In genomic region chr17:8223356-8224063, GRCh38 we compare ENCODE assay signal across 8 cellular contexts. TPM values are rescaled to one million over a fixed set of nuclear protein-coding genes. Genes with fewer than 3 reads are reported as not detected.
DNase-seq lines count a peak whose midpoint lies in the region; ATAC-seq and TF ChIP-seq lines count a peak whose summit lies in the region.

No MANE protein-coding gene starts in this region.

- H3K4me1 ChIP-seq in HUES48 (ENCODE audit: control insufficient read depth, insufficient read depth, low read length) (peaks cover 11% of the 10 kb centered on the region; the same call in 1 of the 2 replicates), prostate gland (replicated peaks) (peaks cover 9% of the 10 kb centered on the region)

- 5% methylated on average over 23 of the region's 27 CpGs for WGBS in prostate gland

- H3K9me3 Mint-ChIP-seq in activated naive CD8-positive, alpha-beta T cell treated with anti-CD3 and anti-CD28 coated beads, Interleukin-2, amount 10 ng/mL, durations not matched to agents 7 days and 5 days: no peaks in the 10 kb centered on the region

- CTCF ChIA-PET in GM10248 (lab: Yijun Ruan, JAX): interaction anchor here (0.8 to 7.0 kb wide), 14 partner anchors 9 to 160 kb away, joined by 3 to 42 read pairs (median 5); partner anchors contain the start of genes ALOXE3, AURKB, BORCS6 and CTC1

- peak overlapping the region; percentile 91 for H3K4me3 ChIP-seq in HUES48 (ENCODE audit: low read depth, low read length)
- peak overlapping the region; percentile 41 to 55 for H3K4me3 ChIP-seq in prostate gland

- H3K9me3 ChIP-seq in HUES48 (ENCODE audit: control insufficient read depth, insufficient read depth, low read length) (no peaks in the 10 kb centered on the region), prostate gland (no peaks in the 10 kb centered on the region)

- intact Hi-C loops in left ventricle myocardium superior (cut with micrococcal nuclease) (no loop called here), prostate gland (cut with DNase I) (no loop called here)

- ATAC-seq in activated naive CD8-positive, alpha-beta T cell treated with anti-CD3 and anti-CD28 coated beads, Interleukin-2, amount 10 ng/mL, durations not matched to agents 7 days and 5 days (ENCODE audit: low read depth): peak; percentile 16
- ATAC-seq in left ventricle myocardium superior (peak; percentile 8), GM18868 (IDR thresholded peaks at IDR 0.05; ENCODE audit: unreplicated experiment) (no peak)

- H3K4me3 Mint-ChIP-seq in activated naive CD8-positive, alpha-beta T cell treated with anti-CD3 and anti-CD28 coated beads, Interleukin-2, amount 10 ng/mL, durations not matched to agents 7 days and 5 days: peak overlapping the region; percentile 93

- H3K27me3 Mint-ChIP-seq in activated naive CD8-positive, alpha-beta T cell treated with anti-CD3 and anti-CD28 coated beads, Interleukin-2, amount 10 ng/mL, durations not matched to agents 7 days and 5 days: peaks cover 2% of the 10 kb centered on the region

- H3K36me3 Mint-ChIP-seq in activated naive CD8-positive, alpha-beta T cell treated with anti-CD3 and anti-CD28 coated beads, Interleukin-2, amount 10 ng/mL, durations not matched to agents 7 days and 5 days: peaks cover 17% of the 10 kb centered on the region

- TF ChIP-seq CTCF in GM10248 (IDR thresholded peaks at IDR 0.05; ENCODE audit: control extremely low read depth, extremely low read depth, low read depth, missing control alignments) (peak; percentile 44), prostate gland (IDR thresholded peaks at IDR 0.05) (peak in 3 of 4 experiments; percentile 21 to 24 (median 22))

- H3K27me3 ChIP-seq in HUES48 (ENCODE audit: control insufficient read depth, insufficient read depth, low read length) (no peaks in the 10 kb centered on the region), prostate gland (replicated peaks; ENCODE audit: insufficient read depth) (no peaks in the 10 kb centered on the region)

- H3K9ac ChIP-seq in HUES48 (ENCODE audit: low read depth, low read length): peak overlapping the region; percentile 68

- peak overlapping the region; percentile 95 for H3K27ac Mint-ChIP-seq in activated naive CD8-positive, alpha-beta T cell treated with anti-CD3 and anti-CD28 coated beads, Interleukin-2, amount 10 ng/mL, durations not matched to agents 7 days and 5 days

- H3K27ac ChIP-seq in HUES48 (ENCODE audit: low read depth, low read length): peak overlapping the region; percentile 98
- peak overlapping the region; percentile 98 to 99 for H3K27ac ChIP-seq in prostate gland

- H3K36me3 ChIP-seq in HUES48 (ENCODE audit: control insufficient read depth, insufficient read depth, low read length): peaks cover 16% of the 10 kb centered on the region
- H3K36me3 ChIP-seq in prostate gland: peaks cover 8 to 12% of the 10 kb centered on the region in 2 donors

- DNase-seq in GM10248 (ENCODE audit: extremely low spot score): peak; percentile 60
- DNase-seq in SHP77 (lab: John Stamatoyannopoulos, UW): peak; percentile 79 to 87
- DNase-seq in activated naive CD8-positive, alpha-beta T cell treated with anti-CD3 and anti-CD28 coated beads, Interleukin-2, amount 10 ng/mL, durations not matched to agents 7 days and 5 days: peak; percentile 76
- DNase-seq in left ventricle myocardium superior: peak; percentile 79
- DNase-seq in prostate gland (ENCODE audit: low spot score): peak; percentile 47
- no peak for DNase-seq in cortex of kidney (lab: John Stamatoyannopoulos, UW)

- POLR2A ChIA-PET in GM10248 (lab: Yijun Ruan, JAX): interaction anchor here (0.7 to 3.9 kb wide), 7 partner anchors 13 to 72 kb away, joined by 3 to 27 read pairs (median 6); partner anchors contain the start of genes AURKB, BORCS6, CTC1 and SLC25A35
- POLR2A ChIA-PET in activated naive CD8-positive, alpha-beta T cell treated with anti-CD3 and anti-CD28 coated beads, Interleukin-2, amount 10 ng/mL, durations not matched to agents 7 days and 5 days (lab: Charles Lee): interaction anchor here (0.5 to 7.9 kb wide), 19 partner anchors 8 to 920 kb away, joined by 3 to 149 read pairs (median 6); partner anchors contain the start of genes AURKB, BORCS6, CTC1 and PFAS

- H3K4me1 Mint-ChIP-seq in activated naive CD8-positive, alpha-beta T cell treated with anti-CD3 and anti-CD28 coated beads, Interleukin-2, amount 10 ng/mL, durations not matched to agents 7 days and 5 days: peaks cover 52% of the 10 kb centered on the region

- no peak for TF ChIP-seq POLR2A in prostate gland (IDR thresholded peaks at IDR 0.05)

RNA-seq across cellular contexts. Expression of gene AURKB, which starts 13.1 kb away (rescaled TPM):
- 100 to 1,000 TPM; 128 to 152 TPM for total RNA-seq in activated naive CD8-positive, alpha-beta T cell treated with anti-CD3 and anti-CD28 coated beads, Interleukin-2, amount 10 ng/mL, durations not matched to agents 7 days and 5 days
- total RNA-seq in left ventricle myocardium superior: 0.47 TPM
- 1 to 10 TPM; 2.1 to 6.6 TPM for total RNA-seq in prostate gland

RNA-seq across cellular contexts. Expression of gene CTC1, which starts 24.3 kb away (rescaled TPM):
- total RNA-seq in activated naive CD8-positive, alpha-beta T cell treated with anti-CD3 and anti-CD28 coated beads, Interleukin-2, amount 10 ng/mL, durations not matched to agents 7 days and 5 days: 100 to 1,000 TPM; 129 to 130 TPM
- 16.2 TPM for total RNA-seq in left ventricle myocardium superior
- total RNA-seq in prostate gland: 10 to 100 TPM; 20.1 to 31.7 TPM

RNA-seq across cellular contexts. Expression of gene PFAS, which starts 25.6 kb away (rescaled TPM):
- 10 to 100 TPM; 47.2 to 56.8 TPM for total RNA-seq in activated naive CD8-positive, alpha-beta T cell treated with anti-CD3 and anti-CD28 coated beads, Interleukin-2, amount 10 ng/mL, durations not matched to agents 7 days and 5 days
- total RNA-seq in left ventricle myocardium superior: 12.1 TPM
- total RNA-seq in prostate gland: 10 to 100 TPM; 17.0 to 29.0 TPM

RNA-seq across cellular contexts. Expression of gene BORCS6, which starts 33.5 kb away (rescaled TPM):
- total RNA-seq in activated naive CD8-positive, alpha-beta T cell treated with anti-CD3 and anti-CD28 coated beads, Interleukin-2, amount 10 ng/mL, durations not matched to agents 7 days and 5 days: 10 to 100 TPM; 15.7 to 16.5 TPM
- total RNA-seq in left ventricle myocardium superior (9.4 TPM), prostate gland (10 to 100 TPM in 1 of 2 donors, 1 to 10 TPM in 1; 9.6 to 19.1 TPM)

RNA-seq across cellular contexts. Expression of gene TMEM107, which starts 47.3 kb away (rescaled TPM):
- 10 to 100 TPM; 39.5 to 46.4 TPM for total RNA-seq in activated naive CD8-positive, alpha-beta T cell treated with anti-CD3 and anti-CD28 coated beads, Interleukin-2, amount 10 ng/mL, durations not matched to agents 7 days and 5 days
- total RNA-seq in left ventricle myocardium superior: 5.2 TPM
- 10 to 100 TPM in 1 of 2 donors, 1 to 10 TPM in 1; 8.6 to 13.9 TPM for total RNA-seq in prostate gland

Comparison
In these comparisons a context has a peak if more than half of its experiments do, and no peak if none do; other contexts are left out.
1. RNA of gene AURKB, which starts 13.1 kb away (total RNA-seq): 128 to 152 TPM in activated naive CD8-positive, alpha-beta T cell treated with anti-CD3 and anti-CD28 coated beads, Interleukin-2, amount 10 ng/mL, durations not matched to agents 7 days and 5 days; 2.1 to 6.6 TPM in prostate gland and 0.47 TPM in left ventricle myocardium superior (single experiment); every median in the first group is over 10 times any median in the second.